Comparison of ENCODE assay signal across 10 cellular contexts in the genomic region with DNA sequence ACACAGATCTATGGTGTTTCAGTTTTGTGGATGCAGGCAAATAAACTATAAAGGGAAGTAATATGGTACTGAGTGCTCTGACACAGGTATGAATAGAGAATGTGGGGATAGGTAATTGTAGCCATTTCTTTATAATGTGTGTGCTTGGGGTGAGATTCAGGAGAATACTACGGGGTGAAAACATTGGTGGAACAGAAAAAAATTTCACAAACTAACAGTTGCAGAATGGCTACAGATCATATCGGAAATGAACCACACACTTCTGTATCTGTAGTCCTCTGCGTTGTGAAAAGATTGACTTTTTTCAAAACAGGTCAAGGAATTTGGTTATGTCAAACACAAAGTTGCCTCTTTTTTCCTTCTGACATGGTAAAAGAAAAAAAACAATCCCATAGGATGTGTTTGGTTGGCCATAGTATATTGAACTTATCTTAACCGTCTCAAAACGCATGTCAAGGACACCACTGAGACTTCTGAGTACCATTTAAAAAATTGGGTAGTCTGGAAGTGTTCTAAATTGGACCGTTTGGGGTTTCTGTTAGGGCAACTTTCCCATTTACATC. TPM values are rescaled to one million over a fixed set of nuclear protein-coding genes. Genes with fewer than 3 reads are reported as not detected.
A peak's percentile ranks its signal among the peaks of the same experiment; 100 is the strongest.
DNase-seq lines count a peak whose midpoint lies in the region; ATAC-seq and TF ChIP-seq lines count a peak whose summit lies in the region.
"Had no signal": no experiment of that assay in that cellular context is flagged by ENCODE, and none has a peak within 500 bp of the region (broad histone marks: within the 10 kb centered on the region; RNA-seq: fewer than 3 reads in every experiment).

No MANE protein-coding gene starts in this region.

- CTCF ChIA-PET in activated CD4-positive, alpha-beta T cell treated with anti-CD3 and anti-CD28 coated beads, Interleukin-2, amount 10 ng/mL, durations not matched to agents 7 days and 5 days (lab: Charles Lee), result interaction anchor here (1.1 to 1.2 kb wide), 3 partner anchors 10 to 14 kb away, joined by 5 to 10 read pairs (median 5); no protein-coding TSS in a partner anchor
- CTCF ChIA-PET in T-cell (lab: Charles Lee), result interaction anchor here (0.6 to 1.3 kb wide), 5 partner anchors 35 to 1903 kb away, joined by 3 to 7 read pairs (median 3); no protein-coding TSS in a partner anchor

- peaks cover 13% of the 10 kb centered on the region for H3K36me3 Mint-ChIP-seq in activated CD4-positive, alpha-beta T cell treated with anti-CD3 and anti-CD28 coated beads, Interleukin-2, amount 10 ng/mL, durations not matched to agents 7 days and 5 days (ENCODE audit: low read depth)
- H3K36me3 Mint-ChIP-seq in T-cell (peaks cover 2% of the 10 kb centered on the region), glutamatergic neuron (ENCODE audit: unreplicated experiment) (no peaks in the 10 kb centered on the region)
- peaks cover 6% of the 10 kb centered on the region for H3K36me3 Mint-ChIP-seq in stimulated activated memory B cell treated with anti-CD40 and anti-IgM and Interleukin-4, amounts not matched to agents 10 μg/mL and 1 μg/mL and 100 μg/mL, for 72 hours

- in situ Hi-C loops in GM13977 (cut with MboI; ENCODE audit: low pct_unique_long_range_greater_than_20kb, low sequenced_read_pairs, unreplicated experiment), result no loop called here

- no peak for TF ChIP-seq CTCF in glutamatergic neuron (IDR thresholded peaks at IDR 0.05; ENCODE audit: partially characterized antibody, unreplicated experiment)
- no peak for TF ChIP-seq CTCF in GM13977 (IDR thresholded peaks at IDR 0.05; ENCODE audit: extremely low read depth, insufficient read depth, missing control alignments)

- H3K4me3 Mint-ChIP-seq in activated CD4-positive, alpha-beta T cell treated with anti-CD3 and anti-CD28 coated beads, Interleukin-2, amount 10 ng/mL, durations not matched to agents 7 days and 5 days, result peak overlapping the region; percentile 92
- H3K4me3 Mint-ChIP-seq in T-cell, result peak overlapping the region; percentile 93 to 96 (median 96)
- peak overlapping the region; percentile 98 for H3K4me3 Mint-ChIP-seq in glutamatergic neuron (ENCODE audit: unreplicated experiment)
- H3K4me3 Mint-ChIP-seq in stimulated activated memory B cell treated with anti-CD40 and anti-IgM and Interleukin-4, amounts not matched to agents 10 μg/mL and 1 μg/mL and 100 μg/mL, for 72 hours, result peak overlapping the region; percentile 86

- peaks cover 8% of the 10 kb centered on the region for H3K27me3 Mint-ChIP-seq in activated CD4-positive, alpha-beta T cell treated with anti-CD3 and anti-CD28 coated beads, Interleukin-2, amount 10 ng/mL, durations not matched to agents 7 days and 5 days
- H3K27me3 Mint-ChIP-seq in T-cell (no peaks in the 10 kb centered on the region), glutamatergic neuron (ENCODE audit: unreplicated experiment) (peaks cover 15% of the 10 kb centered on the region)
- H3K27me3 Mint-ChIP-seq in stimulated activated memory B cell treated with anti-CD40 and anti-IgM and Interleukin-4, amounts not matched to agents 10 μg/mL and 1 μg/mL and 100 μg/mL, for 72 hours, result no peaks in the 10 kb centered on the region

- peak overlapping the region; percentile 98 for H3K27ac Mint-ChIP-seq in activated CD4-positive, alpha-beta T cell treated with anti-CD3 and anti-CD28 coated beads, Interleukin-2, amount 10 ng/mL, durations not matched to agents 7 days and 5 days
- H3K27ac Mint-ChIP-seq in T-cell, result peak overlapping the region; percentile 98
- H3K27ac Mint-ChIP-seq in glutamatergic neuron (ENCODE audit: unreplicated experiment), result peak overlapping the region; percentile 25
- H3K27ac Mint-ChIP-seq in stimulated activated memory B cell treated with anti-CD40 and anti-IgM and Interleukin-4, amounts not matched to agents 10 μg/mL and 1 μg/mL and 100 μg/mL, for 72 hours, result peak overlapping the region; percentile 91

- H3K4me1 Mint-ChIP-seq in activated CD4-positive, alpha-beta T cell treated with anti-CD3 and anti-CD28 coated beads, Interleukin-2, amount 10 ng/mL, durations not matched to agents 7 days and 5 days, result peaks cover 48% of the 10 kb centered on the region
- H3K4me1 Mint-ChIP-seq in T-cell (peaks cover 39 to 50% (median 44%) of the 10 kb centered on the region in 3 donors), glutamatergic neuron (ENCODE audit: low read depth, unreplicated experiment) (peaks cover 4% of the 10 kb centered on the region)
- H3K4me1 Mint-ChIP-seq in stimulated activated memory B cell treated with anti-CD40 and anti-IgM and Interleukin-4, amounts not matched to agents 10 μg/mL and 1 μg/mL and 100 μg/mL, for 72 hours, result peaks cover 41% of the 10 kb centered on the region

- no peaks in the 10 kb centered on the region for H3K9me3 Mint-ChIP-seq in activated CD4-positive, alpha-beta T cell treated with anti-CD3 and anti-CD28 coated beads, Interleukin-2, amount 10 ng/mL, durations not matched to agents 7 days and 5 days
- no peaks in the 10 kb centered on the region for H3K9me3 Mint-ChIP-seq in T-cell
- peaks cover 2% of the 10 kb centered on the region for H3K9me3 Mint-ChIP-seq in glutamatergic neuron (ENCODE audit: unreplicated experiment)
- H3K9me3 Mint-ChIP-seq in stimulated activated memory B cell treated with anti-CD40 and anti-IgM and Interleukin-4, amounts not matched to agents 10 μg/mL and 1 μg/mL and 100 μg/mL, for 72 hours, result no peaks in the 10 kb centered on the region

- DNase-seq in activated CD4-positive, alpha-beta T cell treated with anti-CD3 and anti-CD28 coated beads, Interleukin-2, amount 10 ng/mL, durations not matched to agents 7 days and 5 days, result no peak
- no peak for DNase-seq in activated CD4-positive, alpha-beta T cell treated with anti-CD3 and anti-CD28 coated beads, Interleukin-2, amount 50 U/mL, for 4 hours
- DNase-seq in T-cell (no peak), glutamatergic neuron (no peak), GM13977 (ENCODE audit: low spot score) (no peak), amygdala (lab: John Stamatoyannopoulos, UW) (no peak)
- DNase-seq in stimulated activated CD4-positive, alpha-beta T cell treated with anti-CD3 and anti-CD28 coated beads, Interleukin-2, amount 100 ng/mL, for 48 hours, result no peak
- DNase-seq: effector CD8-positive, alpha-beta T cell; NCI-H2107 had no signal

- ATAC-seq in T-cell (replicated peaks in 1 of 4), result no peak
- no peak for ATAC-seq in stimulated activated memory B cell treated with anti-CD40 and anti-IgM and Interleukin-4, amounts not matched to agents 10 μg/mL and 1 μg/mL and 100 μg/mL, for 72 hours

- POLR2A ChIA-PET in activated CD4-positive, alpha-beta T cell treated with anti-CD3 and anti-CD28 coated beads, Interleukin-2, amount 10 ng/mL, durations not matched to agents 7 days and 5 days (lab: Charles Lee), result no interaction called here
- POLR2A ChIA-PET in T-cell (lab: Charles Lee), result interaction anchor here (0.6 to 0.7 kb wide), 5 partner anchors 10 to 630 kb away, joined by 3 to 9 read pairs (median 7); a partner anchor contains a TSS

RNA-seq across cellular contexts. Expression of a gene that starts 1.1 kb away (rescaled TPM):
- total RNA-seq in activated CD4-positive, alpha-beta T cell treated with anti-CD3 and anti-CD28 coated beads, Interleukin-2, amount 10 ng/mL, durations not matched to agents 7 days and 5 days, result 10 to 100 TPM; 53.9 to 66.2 TPM
- total RNA-seq in T-cell (10 to 100 TPM; 54.1 to 64.4 (median 57.4) TPM), glutamatergic neuron (ENCODE audit: unreplicated experiment) (40.0 TPM)

RNA-seq across cellular contexts. Expression of a gene that starts 15.5 kb away (rescaled TPM):
- 10 to 100 TPM; 18.7 to 19.5 TPM for total RNA-seq in activated CD4-positive, alpha-beta T cell treated with anti-CD3 and anti-CD28 coated beads, Interleukin-2, amount 10 ng/mL, durations not matched to agents 7 days and 5 days
- total RNA-seq in T-cell, result 10 to 100 TPM in 3 of 5 donors, 1 to 10 TPM in 2; 6.8 to 16.0 (median 13.5) TPM
- 7.2 TPM for total RNA-seq in glutamatergic neuron (ENCODE audit: unreplicated experiment)

Comparison
In these comparisons a context has a peak if more than half of its experiments do, and no peak if none do; other contexts are left out.
1. H3K27ac Mint-ChIP-seq: peak in every context shown above with its lines; median percentile 98 in activated CD4-positive, alpha-beta T cell treated with anti-CD3 and anti-CD28 coated beads, Interleukin-2, amount 10 ng/mL, durations not matched to agents 7 days and 5 days; 98 in T-cell; 91 in stimulated activated memory B cell treated with anti-CD40 and anti-IgM and Interleukin-4, amounts not matched to agents 10 μg/mL and 1 μg/mL and 100 μg/mL, for 72 hours; 25 in glutamatergic neuron.